In genomic region chr10:100651916-100652315, GRCh38 we compare ENCODE assay signal across 28 cellular contexts.
"Had no signal": no experiment of that assay in that cellular context is flagged by ENCODE, and none has a peak within 500 bp of the region (broad histone marks: within the 10 kb centered on the region; RNA-seq: fewer than 3 reads in every experiment).

No MANE protein-coding gene starts in this region.

- H3K36me3 Mint-ChIP-seq: stimulated activated effector memory CD8-positive, alpha-beta T cell treated with anti-CD3 and anti-CD28 coated beads, Interleukin-12 subunit alpha, Interleukin-12 subunit beta, amount 100 ng/mL, for 72 hours; type B pancreatic cell had no signal

- H3K9me3 Mint-ChIP-seq: natural killer cell treated with Interleukin-12 subunit alpha and Interleukin-12 subunit beta and Interleukin-15 and Interleukin-18, amount 100 ng/mL, for 72 hours; stimulated activated effector memory CD8-positive, alpha-beta T cell treated with anti-CD3 and anti-CD28 coated beads, Interleukin-12 subunit alpha, Interleukin-12 subunit beta, amount 100 ng/mL, for 72 hours; stimulated activated naive B cell treated with anti-CD40 and anti-IgM and Interleukin-4, amounts not matched to agents 10 μg/mL and 1 μg/mL and 100 μg/mL, for 72 hours; stimulated activated naive CD8-positive, alpha-beta T cell treated with anti-CD3 and anti-CD28 coated beads, Interleukin-15, Interleukin-2, amounts not matched to agents 100 ng/mL and 50 ng/mL, for 24 hours had no signal

- H3K4me3 Mint-ChIP-seq: neural crest cell; stimulated activated effector memory CD8-positive, alpha-beta T cell treated with anti-CD3 and anti-CD28 coated beads, Interleukin-12 subunit alpha, Interleukin-12 subunit beta, amount 100 ng/mL, for 72 hours; stimulated activated naive B cell treated with anti-CD40 and anti-IgM and Interleukin-4, amounts not matched to agents 10 μg/mL and 1 μg/mL and 100 μg/mL, for 72 hours; stimulated activated naive CD8-positive, alpha-beta T cell treated with anti-CD3 and anti-CD28 coated beads, Interleukin-15, Interleukin-2, amounts not matched to agents 100 ng/mL and 50 ng/mL, for 24 hours; type B pancreatic cell had no signal

- H3K9me3 ChIP-seq: neutrophil, ovary, psoas muscle, right lobe of liver, sigmoid colon, stomach, thoracic aorta, thyroid gland, tibial nerve, upper lobe of right lung, vagina had no signal

- H3K27me3 ChIP-seq: ovary had no signal

- H2AFZ ChIP-seq: parathyroid adenoma had no signal

- H3K4me3 ChIP-seq: ovary, psoas muscle, right lobe of liver, sigmoid colon, stomach, thoracic aorta, thyroid gland, tibial nerve, upper lobe of right lung, vagina had no signal

- H3K79me2 ChIP-seq: parathyroid adenoma had no signal

- H3K27ac ChIP-seq: neutrophil, ovary, parathyroid adenoma, psoas muscle, right lobe of liver, sigmoid colon, stomach, thoracic aorta, thyroid gland, tibial nerve, upper lobe of right lung, vagina had no signal

- H3K4me1 ChIP-seq: parathyroid adenoma, psoas muscle had no signal

- H3K36me3 ChIP-seq: neutrophil, ovary, right lobe of liver, sigmoid colon, stomach, thoracic aorta, thyroid gland, tibial nerve, upper lobe of right lung, vagina had no signal

- H3K27ac Mint-ChIP-seq: naive B cell; naive thymus-derived CD8-positive, alpha-beta T cell; natural killer cell treated with Interleukin-12 subunit alpha and Interleukin-12 subunit beta and Interleukin-15 and Interleukin-18, amount 100 ng/mL, for 72 hours; progenitor cell of endocrine pancreas; stimulated activated effector memory CD8-positive, alpha-beta T cell treated with anti-CD3 and anti-CD28 coated beads, Interleukin-12 subunit alpha, Interleukin-12 subunit beta, amount 100 ng/mL, for 72 hours; stimulated activated naive B cell treated with anti-CD40 and anti-IgM and Interleukin-4, amounts not matched to agents 10 μg/mL and 1 μg/mL and 100 μg/mL, for 72 hours; stimulated activated naive CD8-positive, alpha-beta T cell treated with anti-CD3 and anti-CD28 coated beads, Interleukin-15, Interleukin-2, amounts not matched to agents 100 ng/mL and 50 ng/mL, for 24 hours; type B pancreatic cell had no signal

- DNase-seq: naive B cell; naive thymus-derived CD8-positive, alpha-beta T cell; nucleus accumbens; ovary; posterior cingulate gyrus; psoas muscle; right cardiac atrium; right lobe of liver; sigmoid colon; small intestine; stimulated activated CD4-positive, alpha-beta T cell treated with anti-CD3 and anti-CD28 coated beads, Interleukin-1b, Interleukin-23, amount 100 ng/mL, for 48 hours; stimulated activated CD4-positive, alpha-beta T cell treated with anti-CD3 and anti-CD28 coated beads, Interleukin-4, amount 100 ng/mL, for 1 hour; stimulated activated naive B cell treated with anti-CD40 and anti-IgM and Interleukin-4, amounts not matched to agents 10 μg/mL and 1 μg/mL and 100 μg/mL, for 72 hours; stimulated activated naive CD4-positive, alpha-beta T cell treated with Interleukin-2 at 50 U/mL for 16 hours; stomach; thyroid gland; upper lobe of right lung had no signal
